Comparison of ENCODE assay signal across 8 cellular contexts in genomic region chr1:150364231-150365003, GRCh38. TPM values are rescaled to one million over a fixed set of nuclear protein-coding genes. Genes with fewer than 3 reads are reported as not detected.
DNase-seq lines count a peak whose midpoint lies in the region; ATAC-seq and TF ChIP-seq lines count a peak whose summit lies in the region.

No MANE protein-coding gene starts in this region.

- peaks cover 19% of the 10 kb centered on the region for H3K36me3 Mint-ChIP-seq in activated CD4-positive, alpha-beta memory T cell treated with anti-CD3 and anti-CD28 coated beads for 36 hours

- TF ChIP-seq CTCF in dorsolateral prefrontal cortex (IDR thresholded peaks at IDR 0.05 in 54 of 56, conservative IDR thresholded peaks at IDR 0.05 in 2 of 56; ENCODE audit: low read depth in 1 of 56, partially characterized antibody in 56 of 56) (peak in 9 of 56 donors; percentile 4 to 33 (median 19)), lower lobe of right lung (IDR thresholded peaks at IDR 0.05) (no peak)

- H3K4me3 Mint-ChIP-seq in activated CD4-positive, alpha-beta memory T cell treated with anti-CD3 and anti-CD28 coated beads for 36 hours = peak overlapping the region; percentile 99

- CTCF ChIA-PET in activated CD4-positive, alpha-beta memory T cell treated with anti-CD3 and anti-CD28 coated beads for 36 hours (lab: Charles Lee) = interaction anchor here (0.6 to 1.2 kb wide), 3 partner anchors 15 to 65 kb away, joined by 3 to 4 read pairs (median 3); no protein-coding TSS in a partner anchor

- peaks cover 27% of the 10 kb centered on the region for H3K4me1 ChIP-seq in lower lobe of right lung

- POLR2A ChIA-PET in activated CD4-positive, alpha-beta memory T cell treated with anti-CD3 and anti-CD28 coated beads for 36 hours (lab: Charles Lee) = interaction anchor here (0.5 to 2.4 kb wide), 16 partner anchors 11 to 792 kb away, joined by 3 to 11 read pairs (median 4); partner anchors contain the start of genes ANP32E, FALEC, PRPF3 and SF3B4

- peak overlapping the region; percentile 100 for H3K27ac Mint-ChIP-seq in activated CD4-positive, alpha-beta memory T cell treated with anti-CD3 and anti-CD28 coated beads for 36 hours

- peaks cover 1% of the 10 kb centered on the region for H3K27me3 Mint-ChIP-seq in activated CD4-positive, alpha-beta memory T cell treated with anti-CD3 and anti-CD28 coated beads for 36 hours

- H3K4me3 ChIP-seq in dorsolateral prefrontal cortex (peak overlapping the region; percentile 52 to 97 (median 86)), lower lobe of right lung (peak overlapping the region; percentile 82)

- H3K9me3 Mint-ChIP-seq in activated CD4-positive, alpha-beta memory T cell treated with anti-CD3 and anti-CD28 coated beads for 36 hours = no peaks in the 10 kb centered on the region

- no peaks in the 10 kb centered on the region for H3K27me3 ChIP-seq in dorsolateral prefrontal cortex
- no peaks in the 10 kb centered on the region for H3K27me3 ChIP-seq in lower lobe of right lung (ENCODE audit: low read depth)

- H3K9me3 ChIP-seq in lower lobe of right lung = no peaks in the 10 kb centered on the region

- DNase-seq in NCI-H748 treated with DMSO at 0.1 percent for 48 hours (lab: John Stamatoyannopoulos, UW) (peak; percentile 63), dorsolateral prefrontal cortex (peak; percentile 56 to 90 (median 82)), lower lobe of right lung (peak; percentile 90), epidermal melanocyte (ENCODE audit: insufficient read length, low spot score) (no peak)
- DNase-seq in activated CD4-positive, alpha-beta memory T cell treated with anti-CD3 and anti-CD28 coated beads for 36 hours = peak; percentile 87
- DNase-seq in stimulated activated CD4-positive, alpha-beta T cell treated with anti-CD3 and anti-CD28 coated beads, Interleukin-4, amount 100 ng/mL, for 48 hours (ENCODE audit: low read depth in 2 of 2) = peak; percentile 73 to 75

- no peaks in the 10 kb centered on the region for H3K36me3 ChIP-seq in lower lobe of right lung

- H3K27ac ChIP-seq in dorsolateral prefrontal cortex = peak overlapping the region; percentile 92 to 100 (median 100)
- peak overlapping the region; percentile 99 for H3K27ac ChIP-seq in lower lobe of right lung

- intact Hi-C loops in activated CD4-positive, alpha-beta memory T cell treated with anti-CD3 and anti-CD28 coated beads for 36 hours (cut with micrococcal nuclease) = loop anchor here (1.0 to 10.0 kb wide), 10 partner anchors 43 to 690 kb away; partner anchors contain the start of genes APH1A, CDC42SE1, ENSA and MINDY1
- intact Hi-C loops in dorsolateral prefrontal cortex (cut with DNase I) (loop anchor here (5.0 to 10.0 kb wide), 3 partner anchors 42 to 120 kb away; partner anchors contain the start of genes PRPF3 (in 1 of the 2) and TARS2 (in 1 of the 2)), lower lobe of right lung (cut with DNase I) (no loop called here)

- ATAC-seq in GM18508 (IDR thresholded peaks at IDR 0.05; ENCODE audit: insufficient read depth, unreplicated experiment) (peak; percentile 12), HG03521 (IDR thresholded peaks at IDR 0.05; ENCODE audit: unreplicated experiment) (peak; percentile 17), lower lobe of right lung (peak; percentile 73 to 77)

- H3K4me1 Mint-ChIP-seq in activated CD4-positive, alpha-beta memory T cell treated with anti-CD3 and anti-CD28 coated beads for 36 hours (ENCODE audit: low read depth) = peaks cover 24% of the 10 kb centered on the region

RNA-seq across cellular contexts. Expression of gene RPRD2, which starts 0.5 kb away (rescaled TPM):
- 10 to 100 TPM; 22.2 to 22.6 TPM for total RNA-seq in activated CD4-positive, alpha-beta memory T cell treated with anti-CD3 and anti-CD28 coated beads for 36 hours
- total RNA-seq in dorsolateral prefrontal cortex (10 to 100 TPM; 37.9 to 58.4 (median 48.0) TPM), lower lobe of right lung (32.0 TPM)

RNA-seq across cellular contexts. Expression of gene PRPF3, which starts 43.1 kb away (rescaled TPM):
- 10 to 100 TPM; 59.2 to 64.9 TPM for total RNA-seq in activated CD4-positive, alpha-beta memory T cell treated with anti-CD3 and anti-CD28 coated beads for 36 hours
- 100 to 1,000 TPM in 1 of 120 experiments, 10 to 100 TPM in 119; 45.0 to 101 (median 71.8) TPM for total RNA-seq in dorsolateral prefrontal cortex
- 54.1 TPM for total RNA-seq in lower lobe of right lung

Comparison
In these comparisons a context has a peak if more than half of its experiments do, and no peak if none do; other contexts are left out.
1. ATAC-seq: peak in every context shown above with its lines; median percentile 75 in lower lobe of right lung; 17 in HG03521; 12 in GM18508.